ENCODE assay signal across 9 cellular contexts in genomic region chr9:128321343-128321742, GRCh38. TPM values are rescaled to one million over a fixed set of nuclear protein-coding genes. Genes with fewer than 3 reads are reported as not detected.
DNase-seq lines count a peak whose midpoint lies in the region; TF ChIP-seq lines count a peak whose summit lies in the region.
"Had no signal": no experiment of that assay in that cellular context is flagged by ENCODE, and none has a peak within 500 bp of the region (broad histone marks: within the 10 kb centered on the region; RNA-seq: fewer than 3 reads in every experiment).

No MANE protein-coding gene starts in this region.

- no peaks in the 10 kb centered on the region for H3K27me3 ChIP-seq in prostate gland (replicated peaks; ENCODE audit: insufficient read depth)

- TF ChIP-seq CTCF in GM12864 (IDR thresholded peaks at IDR 0.05; ENCODE audit: low read depth, low read length, missing control alignments) (no peak), RWPE1 (conservative IDR thresholded peaks at IDR 0.05; ENCODE audit: low read depth) (no peak), epithelial cell of proximal tubule (conservative IDR thresholded peaks at IDR 0.05; ENCODE audit: low read depth, low read length) (no peak), prostate gland (IDR thresholded peaks at IDR 0.05) (no peak)

- POLR2A ChIA-PET in RWPE1 (lab: Yijun Ruan, JAX; ENCODE audit: low non-redundant PET) = interaction anchor here (1.2 kb wide), 1 partner anchor 10 kb away, joined by 5 read pairs; no protein-coding TSS in a partner anchor

- H3K36me3 ChIP-seq in prostate gland = peaks cover 5 to 6% of the 10 kb centered on the region in 2 donors

- H3K4me1 ChIP-seq in prostate gland (replicated peaks) = peaks cover 10% of the 10 kb centered on the region

- H3K27ac ChIP-seq in RWPE1 (peak overlapping the region; percentile 93), prostate gland (no peak overlapping the region)

- DNase-seq in GM12864 (ENCODE audit: low read depth) (no peak), RWPE1 (ENCODE audit: low spot score) (no peak), epithelial cell of proximal tubule (ENCODE audit: low read depth) (no peak), prostate gland (ENCODE audit: low spot score) (no peak), HUDEP-2 (lab: John Stamatoyannopoulos, UW; ENCODE audit: unreplicated experiment in 76 of 76) (no peak), NCI-H1092 treated with DMSO at 0.1 percent for 48 hours (lab: John Stamatoyannopoulos, UW) (no peak), HCEC 1CT (no peak), AML-193 (lab: John Stamatoyannopoulos, UW) (no peak)
- DNase-seq: NCI-H1105 treated with DMSO at 0.1 percent for 48 hours had no signal

- TF ChIP-seq POLR2A in prostate gland (IDR thresholded peaks at IDR 0.05) = no peak

- 79% methylated on average over 7 of the region's 7 CpGs for WGBS in prostate gland

- intact Hi-C loops in prostate gland (cut with DNase I) = no loop called here

- H3K9me3 ChIP-seq in prostate gland = no peaks in the 10 kb centered on the region

- CTCF ChIA-PET in RWPE1 (lab: Yijun Ruan, JAX) = interaction anchor here (0.5 to 1.1 kb wide), 4 partner anchors 11 to 89 kb away, joined by 3 to 4 read pairs (median 3); no protein-coding TSS in a partner anchor

- peak overlapping the region; percentile 71; the same call in 1 of the 2 replicates for H3K4me3 ChIP-seq in GM12864 (ENCODE audit: low read depth, low read length)
- peak overlapping the region; percentile 100 for H3K4me3 ChIP-seq in epithelial cell of proximal tubule (ENCODE audit: low read depth, low read length)
- H3K4me3 ChIP-seq in prostate gland = peak overlapping the region; percentile 70 to 86

RNA-seq across cellular contexts. Expression of gene TRUB2, which starts 0.9 kb away (rescaled TPM):
- total RNA-seq in epithelial cell of proximal tubule = 14.1 and 20.0 TPM in 2 replicates
- total RNA-seq in prostate gland = 10 to 100 TPM; 14.6 to 27.2 TPM

RNA-seq across cellular contexts. Expression of gene COQ4, which starts 1.3 kb away (rescaled TPM):
- total RNA-seq in epithelial cell of proximal tubule = 54.2 and 68.8 TPM in 2 replicates
- 10 to 100 TPM; 57.5 to 89.6 TPM for total RNA-seq in prostate gland

RNA-seq across cellular contexts. Expression of gene SLC27A4, which starts 19.0 kb away (rescaled TPM):
- total RNA-seq in epithelial cell of proximal tubule (27.7 and 45.4 TPM in 2 replicates), prostate gland (10 to 100 TPM; 19.2 to 21.5 TPM)

RNA-seq across cellular contexts. Expression of gene SWI5, which starts 45.3 kb away (rescaled TPM):
- 25.3 and 37.4 TPM in 2 replicates for total RNA-seq in epithelial cell of proximal tubule
- total RNA-seq in prostate gland = 10 to 100 TPM; 34.8 to 38.5 TPM

RNA-seq across cellular contexts. Expression of gene GOLGA2, which starts 45.5 kb away (rescaled TPM):
- total RNA-seq in epithelial cell of proximal tubule (35.9 and 41.3 TPM in 2 replicates), prostate gland (100 to 1,000 TPM in 1 of 2 donors, 10 to 100 TPM in 1; 92.1 to 147 TPM)
